In genomic region chr10:106992064-106992463, GRCh38 we compare ENCODE assay signal across 19 cellular contexts.
"Had no signal": no experiment of that assay in that cellular context is flagged by ENCODE, and none has a peak within 500 bp of the region (broad histone marks: within the 10 kb centered on the region; RNA-seq: fewer than 3 reads in every experiment).

No MANE protein-coding gene starts in this region.

- FAIRE-seq: small intestine had no signal

- H3K27ac ChIP-seq: cardiac muscle cell, gastrocnemius medialis, heart right ventricle had no signal

- H3K4me1 ChIP-seq: gastrocnemius medialis, heart right ventricle had no signal

- DNase-seq: activated CD4-positive, alpha-beta memory T cell treated with anti-CD3 and anti-CD28 coated beads, Interleukin-2, amount 10 ng/mL, durations not matched to agents 7 days and 5 days; activated CD4-positive, alpha-beta T cell treated with anti-CD3 and anti-CD28 coated beads for 4 hours; activated T-cell treated with anti-CD3 and anti-CD28 coated beads, Interleukin-2, amount 50 U/mL, for 24 hours; erythroblast; gastrocnemius medialis; heart right ventricle; left colon; naive B cell; posterior cingulate gyrus; right cardiac atrium; small intestine; stimulated activated CD4-positive, alpha-beta T cell treated with anti-CD3 and anti-CD28 coated beads, Interleukin-4, amount 100 ng/mL, for 24 hours; stimulated activated naive CD4-positive, alpha-beta T cell treated with Interleukin-2 at 50 U/mL for 16 hours; T-cell; T1000 had no signal

- ATAC-seq: activated naive CD4-positive, alpha-beta T cell treated with anti-CD3 and anti-CD28 coated beads, Interleukin-2, amount 50 U/mL, for 72 hours; gastrocnemius medialis; left colon; T-cell; WTC11 had no signal

- H3K9me3 ChIP-seq: gastrocnemius medialis, heart right ventricle, tibial nerve had no signal

- H3K36me3 ChIP-seq: cardiac muscle cell, gastrocnemius medialis, heart right ventricle, tibial nerve had no signal

- H3K4me3 ChIP-seq: cardiac muscle cell, gastrocnemius medialis, heart right ventricle, tibial nerve had no signal

- H3K27me3 ChIP-seq: cardiac muscle cell, gastrocnemius medialis, tibial nerve had no signal
